ENCODE assay signal across 8 cellular contexts in genomic region chr2:222982010-222982908, GRCh38.
DNase-seq lines count a peak whose midpoint lies in the region; ATAC-seq and TF ChIP-seq lines count a peak whose summit lies in the region.

No MANE protein-coding gene starts in this region.

- H3K4me1 ChIP-seq in OCI-LY3 (ENCODE audit: low read length), result peaks cover 7% of the 10 kb centered on the region
- H3K4me1 ChIP-seq in esophagus muscularis mucosa, result peaks cover 0 to 27% (median 20%) of the 10 kb centered on the region in 4 donors

- DNase-seq in activated naive CD4-positive, alpha-beta T cell treated with anti-CD3 and anti-CD28 coated beads, Interleukin-2, amount 50 U/mL, for 72 hours (ENCODE audit: low spot score in 2 of 2), result no peak
- DNase-seq in activated naive CD4-positive, alpha-beta T cell treated with Interleukin-2 at 50 U/mL for 16 hours, result no peak
- DNase-seq in HK-2 (ENCODE audit: unreplicated experiment) (peak; percentile 59), esophagus muscularis mucosa (ENCODE audit: extremely low spot score) (peak; percentile 80), neural crest cell (ENCODE audit: low read depth, low spot score) (no peak), NCI-H2171 treated with DMSO at 0.1 percent for 48 hours (lab: John Stamatoyannopoulos, UW) (no peak)

- H3K27ac Mint-ChIP-seq in activated naive CD4-positive, alpha-beta T cell treated with anti-CD3 and anti-CD28 coated beads, Interleukin-2, amount 50 U/mL, for 72 hours, result peak overlapping the region; percentile 44 to 51
- no peak overlapping the region for H3K27ac Mint-ChIP-seq in neural crest cell (ENCODE audit: unreplicated experiment)

- intact Hi-C loops in esophagus muscularis mucosa (cut with DNase I), result loop anchor here (5.0 kb wide), 1 partner anchor 120 kb away; no protein-coding TSS in a partner anchor

- ATAC-seq in activated naive CD4-positive, alpha-beta T cell treated with anti-CD3 and anti-CD28 coated beads, Interleukin-2, amount 50 U/mL, for 72 hours, result no peak
- ATAC-seq in GM21528 (IDR thresholded peaks at IDR 0.05; ENCODE audit: low FRiP score, unreplicated experiment), result no peak

- no peak overlapping the region for H3K4me3 Mint-ChIP-seq in neural crest cell

- TF ChIP-seq CTCF in OCI-LY3 (IDR thresholded peaks at IDR 0.05; ENCODE audit: low read depth, low read length), result peak; percentile 53
- peak; percentile 52 to 68 (median 60) for TF ChIP-seq CTCF in esophagus muscularis mucosa (IDR thresholded peaks at IDR 0.05)
- peak; percentile 49 for TF ChIP-seq CTCF in neural crest cell (conservative IDR thresholded peaks at IDR 0.05)

- H3K4me3 ChIP-seq in OCI-LY3 (ENCODE audit: low read length) (no peak overlapping the region), esophagus muscularis mucosa (no peak overlapping the region)

- no peaks in the 10 kb centered on the region for H3K79me2 ChIP-seq in OCI-LY3 (ENCODE audit: low read length)

- H3K9ac ChIP-seq in OCI-LY3 (ENCODE audit: low read length), result no peak overlapping the region

- H3K4me1 Mint-ChIP-seq in neural crest cell, result peaks cover 7% of the 10 kb centered on the region

- no peaks in the 10 kb centered on the region for H4K20me1 ChIP-seq in OCI-LY3 (ENCODE audit: insufficient read depth, low read length)

- H3K27me3 ChIP-seq in OCI-LY3 (ENCODE audit: low read depth, low read length) (no peaks in the 10 kb centered on the region), esophagus muscularis mucosa (no peaks in the 10 kb centered on the region)

- no peak for TF ChIP-seq POLR2A in esophagus muscularis mucosa (IDR thresholded peaks at IDR 0.05; ENCODE audit: low read depth)

- TF ChIP-seq EP300 in esophagus muscularis mucosa (IDR thresholded peaks at IDR 0.05), result no peak

- H3K4me2 ChIP-seq in OCI-LY3 (ENCODE audit: low read length), result peak overlapping the region; percentile 22; the same call in 1 of the 2 replicates

- H2AFZ ChIP-seq in OCI-LY3 (ENCODE audit: low read depth, low read length), result peak overlapping the region; percentile 39

- H3K36me3 ChIP-seq in OCI-LY3 (replicated peaks; ENCODE audit: low read depth, low read length) (no peaks in the 10 kb centered on the region), esophagus muscularis mucosa (no peaks in the 10 kb centered on the region)

- no peak overlapping the region for H3K27ac ChIP-seq in OCI-LY3 (ENCODE audit: low read length)
- no peak overlapping the region for H3K27ac ChIP-seq in esophagus muscularis mucosa (replicated peaks in 1 of 4)

- WGBS in esophagus muscularis mucosa, result 74% methylated on average over 8 of the region's 8 CpGs

- H3K27me3 Mint-ChIP-seq in neural crest cell (ENCODE audit: low read depth), result no peaks in the 10 kb centered on the region

- H3K36me3 Mint-ChIP-seq in activated naive CD4-positive, alpha-beta T cell treated with anti-CD3 and anti-CD28 coated beads, Interleukin-2, amount 50 U/mL, for 72 hours, result no peaks in the 10 kb centered on the region
- no peaks in the 10 kb centered on the region for H3K36me3 Mint-ChIP-seq in neural crest cell (ENCODE audit: low read depth)

- H3K9me3 Mint-ChIP-seq in activated naive CD4-positive, alpha-beta T cell treated with anti-CD3 and anti-CD28 coated beads, Interleukin-2, amount 50 U/mL, for 72 hours, result peaks cover 0 to 2% of the 10 kb centered on the region in 2 donors
- peaks cover 8% of the 10 kb centered on the region for H3K9me3 Mint-ChIP-seq in neural crest cell

- H3K9me3 ChIP-seq in OCI-LY3 (ENCODE audit: insufficient read depth, low read length) (no peaks in the 10 kb centered on the region), esophagus muscularis mucosa (no peaks in the 10 kb centered on the region)

Comparison
In these comparisons a context has a peak if more than half of its experiments do, and no peak if none do; other contexts are left out.
1. DNase-seq: peak in HK-2 (single experiment) and esophagus muscularis mucosa (single experiment); none in activated naive CD4-positive, alpha-beta T cell treated with anti-CD3 and anti-CD28 coated beads, Interleukin-2, amount 50 U/mL, for 72 hours (0 of 2), activated naive CD4-positive, alpha-beta T cell treated with Interleukin-2 at 50 U/mL for 16 hours (single experiment), neural crest cell (single experiment) and NCI-H2171 treated with DMSO at 0.1 percent for 48 hours (single experiment).
2. Peak in every context shown above with its lines, with median percentiles within 50 percentile points of each other: CTCF ChIP-seq.